In genomic region chr7:50329775-50330174, GRCh38 we compare ENCODE assay signal across 15 cellular contexts. TPM values are rescaled to one million over a fixed set of nuclear protein-coding genes. Genes with fewer than 3 reads are reported as not detected.
DNase-seq lines count a peak whose midpoint lies in the region; ATAC-seq, FAIRE-seq and TF ChIP-seq lines count a peak whose summit lies in the region.
"Had no signal": no experiment of that assay in that cellular context is flagged by ENCODE, and none has a peak within 500 bp of the region (broad histone marks: within the 10 kb centered on the region; RNA-seq: fewer than 3 reads in every experiment).

No MANE protein-coding gene starts in this region.

- no peak overlapping the region for H3K4me3 ChIP-seq in sigmoid colon
- H3K4me3 ChIP-seq: gastrocnemius medialis, K562 had no signal

- no peak for TF ChIP-seq EP300 in sigmoid colon (IDR thresholded peaks at IDR 0.05)

- H3K27ac Mint-ChIP-seq in activated T-helper 17 cell treated with anti-CD3 and anti-CD28 coated beads, Interleukin-2, amount 50 U/mL, for 72 hours: peak overlapping the region; percentile 86

- intact Hi-C loops in sigmoid colon (cut with DNase I): no loop called here

- DNase-seq in CD1c-positive myeloid dendritic cell (ENCODE audit: extremely low spot score) (peak; percentile 61), EL (no peak), RCC 7860 (ENCODE audit: low spot score) (no peak), sigmoid colon (no peak)
- no peak for DNase-seq in stimulated activated CD4-positive, alpha-beta T cell treated with anti-CD3 and anti-CD28 coated beads, Interleukin-2, amount 100 ng/mL, for 24 hours
- DNase-seq: gastrocnemius medialis, islet precursor cell, NCI-H2081 treated with DMSO at 0.1 percent for 48 hours, substantia nigra had no signal

- FAIRE-seq in RCC 7860 (lab: Jason Lieb, UNC): no peak
- FAIRE-seq: K562 had no signal

- no peaks in the 10 kb centered on the region for H3K9me3 Mint-ChIP-seq in activated T-helper 17 cell treated with anti-CD3 and anti-CD28 coated beads, Interleukin-2, amount 50 U/mL, for 72 hours

- no peaks in the 10 kb centered on the region for H3K27me3 Mint-ChIP-seq in activated T-helper 17 cell treated with anti-CD3 and anti-CD28 coated beads, Interleukin-2, amount 50 U/mL, for 72 hours

- ATAC-seq in GM18861 (IDR thresholded peaks at IDR 0.05; ENCODE audit: unreplicated experiment) (peak; percentile 24), HG03354 (IDR thresholded peaks at IDR 0.05; ENCODE audit: poor library complexity, severe bottlenecking, unreplicated experiment) (peak; percentile 25)
- no peak for ATAC-seq in activated T-helper 17 cell treated with anti-CD3 and anti-CD28 coated beads, Interleukin-2, amount 50 U/mL, for 72 hours (replicated peaks)
- ATAC-seq: gastrocnemius medialis, K562 had no signal

- WGBS in sigmoid colon, 2 donors: 64 to 76% methylated on average over 9 of the region's 9 CpGs

- peaks cover 51% of the 10 kb centered on the region for H3K4me1 Mint-ChIP-seq in activated T-helper 17 cell treated with anti-CD3 and anti-CD28 coated beads, Interleukin-2, amount 50 U/mL, for 72 hours

- TF ChIP-seq POLR2A in sigmoid colon (IDR thresholded peaks at IDR 0.05): no peak

- no peaks in the 10 kb centered on the region for H3K36me3 Mint-ChIP-seq in activated T-helper 17 cell treated with anti-CD3 and anti-CD28 coated beads, Interleukin-2, amount 50 U/mL, for 72 hours (ENCODE audit: low read depth)

- no peaks in the 10 kb centered on the region for H3K36me3 ChIP-seq in sigmoid colon
- H3K36me3 ChIP-seq: gastrocnemius medialis had no signal

- H3K9me3 ChIP-seq in sigmoid colon: no peaks in the 10 kb centered on the region
- H3K9me3 ChIP-seq: gastrocnemius medialis had no signal

- TF ChIP-seq CTCF in sigmoid colon (IDR thresholded peaks at IDR 0.05): no peak

- no peak overlapping the region for H3K4me3 Mint-ChIP-seq in activated T-helper 17 cell treated with anti-CD3 and anti-CD28 coated beads, Interleukin-2, amount 50 U/mL, for 72 hours

- no peak overlapping the region for H3K27ac ChIP-seq in sigmoid colon
- H3K27ac ChIP-seq: C4-2B, gastrocnemius medialis had no signal

- peaks cover 0 to 4% (median 0%) of the 10 kb centered on the region in 3 donors for H3K27me3 ChIP-seq in sigmoid colon

- H3K4me1 ChIP-seq in sigmoid colon: no peaks in the 10 kb centered on the region
- H3K4me1 ChIP-seq: gastrocnemius medialis had no signal

RNA-seq across cellular contexts. Expression of gene IKZF1, which starts 25.3 kb away (rescaled TPM):
- total RNA-seq in activated T-helper 17 cell treated with anti-CD3 and anti-CD28 coated beads, Interleukin-2, amount 50 U/mL, for 72 hours: 100 to 1,000 TPM; 253 to 343 TPM
- total RNA-seq in sigmoid colon: 10 to 100 TPM in 1 of 4 donors, 1 to 10 TPM in 3; 5.5 to 20.5 (median 7.6) TPM
- 10 to 100 TPM in 1 of 3 donors, 1 to 10 TPM in 2; 1.8 to 29.9 (median 1.8) TPM for polyA plus RNA-seq in sigmoid colon
- total RNA-seq: renal cortical epithelial cell had no signal

Comparison
In these comparisons a context has a peak if more than half of its experiments do, and no peak if none do; other contexts are left out.
1. RNA of gene IKZF1, which starts 25.3 kb away (total RNA-seq): 253 to 343 TPM in activated T-helper 17 cell treated with anti-CD3 and anti-CD28 coated beads, Interleukin-2, amount 50 U/mL, for 72 hours; 5.5 to 20.5 TPM in sigmoid colon; every median in the first group is over 10 times any median in the second.